In the genomic region with DNA sequence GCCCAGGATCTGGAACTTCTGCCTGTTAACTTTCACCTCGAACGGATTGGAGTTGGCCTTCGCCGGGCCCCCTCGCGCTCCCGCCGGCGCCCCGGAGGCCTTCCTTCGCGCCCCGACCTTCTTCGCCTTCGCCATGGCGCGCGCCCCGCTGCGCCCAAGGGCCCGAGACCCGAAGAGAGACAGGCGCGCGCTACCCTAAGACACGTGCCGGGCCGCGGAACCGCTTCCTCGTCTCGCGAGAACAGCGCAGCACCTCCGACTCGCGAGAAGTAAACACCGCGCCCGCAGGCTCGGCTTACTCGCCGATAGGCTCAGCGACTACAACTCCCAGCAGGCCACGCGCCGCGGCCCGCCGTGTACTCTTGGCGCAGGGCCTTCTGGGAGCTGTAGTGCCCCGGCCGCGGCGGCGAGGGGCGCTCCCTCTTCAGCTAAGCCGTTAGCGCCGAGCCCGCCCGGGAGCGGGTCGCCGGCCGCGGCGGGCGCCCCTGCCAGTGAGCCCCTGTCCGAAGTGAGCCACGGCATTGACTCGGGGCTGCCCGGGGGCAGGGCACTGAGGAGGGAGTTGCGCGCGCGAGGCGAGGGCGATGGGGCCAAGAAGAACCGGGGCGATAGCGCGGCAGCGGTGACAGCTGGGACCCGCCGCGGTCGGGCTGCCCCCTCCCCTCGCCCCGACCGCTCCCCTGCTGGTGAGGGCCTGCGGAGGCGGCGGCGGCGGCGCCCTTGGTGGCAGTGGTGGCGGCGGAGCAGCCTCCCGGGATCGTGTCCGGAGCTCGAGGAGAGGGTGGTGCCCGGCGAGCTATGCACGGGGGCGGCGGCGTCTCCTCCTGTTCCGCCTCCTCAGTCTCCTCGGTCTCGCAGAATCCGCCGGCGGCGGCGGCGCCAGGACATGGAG, we compare ENCODE assay signal across 8 cellular contexts. TPM values are rescaled to one million over a fixed set of nuclear protein-coding genes. Genes with fewer than 3 reads are reported as not detected.
A peak's percentile ranks its signal among the peaks of the same experiment; 100 is the strongest.
DNase-seq lines count a peak whose midpoint lies in the region; ATAC-seq and TF ChIP-seq lines count a peak whose summit lies in the region.

A gene (plus strand): TSS at position 387 of the 892 bp plus-strand sequence. CDS start 500 bp downstream, at position 887.
A gene (minus strand): TSS at position 222 of the 892 bp plus-strand sequence. CDS start 87 bp downstream, at position 135.

- POLR2A ChIA-PET in CD8-positive, alpha-beta T cell (lab: Charles Lee), result interaction anchor here (0.6 to 3.4 kb wide), 9 partner anchors 10 to 200 kb away, joined by 3 to 22 read pairs (median 5); a partner anchor contains a TSS
- POLR2A ChIA-PET in activated CD4-positive, alpha-beta memory T cell treated with anti-CD3 and anti-CD28 coated beads for 36 hours (lab: Charles Lee), result interaction anchor here (0.6 to 3.6 kb wide), 11 partner anchors 9 to 550 kb away, joined by 3 to 70 read pairs (median 5); no protein-coding TSS in a partner anchor

- 0 to 1% methylated on average over 6 to 20 of the region's 118 CpGs for WGBS in lower leg skin, 2 donors

- TF ChIP-seq CTCF in CD8-positive, alpha-beta T cell (IDR thresholded peaks at IDR 0.05), result peak; percentile 45
- TF ChIP-seq CTCF in lower leg skin (IDR thresholded peaks at IDR 0.05), result no peak

- DNase-seq in CD8-positive, alpha-beta T cell, result peak; percentile 92 to 99 (median 97)
- DNase-seq in NCI-H774 (lab: John Stamatoyannopoulos, UW) (peak; percentile 89), lower leg skin (ENCODE audit: low spot score in 2 of 2) (peak; percentile 96 to 99)
- peak; percentile 98 for DNase-seq in activated CD4-positive, alpha-beta memory T cell treated with anti-CD3 and anti-CD28 coated beads for 36 hours
- peak; percentile 96 to 98 for DNase-seq in stimulated activated CD4-positive, alpha-beta T cell treated with anti-CD3 and anti-CD28 coated beads, Interleukin-4, amount 100 ng/mL, for 4 hours

- H3K27ac ChIP-seq in CD8-positive, alpha-beta T cell (ENCODE audit: low read depth, low read length), result peak within 1 kb of the TSS; percentile 74
- peak within 1 kb of the TSS; percentile 69 for H3K27ac ChIP-seq in duodenal mucosa (ENCODE audit: low read depth, low read length)

- no peaks in the 10 kb centered on the region for H3K9me3 ChIP-seq in CD8-positive, alpha-beta T cell (ENCODE audit: low read length)
- no peaks in the 10 kb centered on the region for H3K9me3 ChIP-seq in duodenal mucosa (ENCODE audit: control insufficient read depth in 1 of 2, low read length in 2 of 2)

- peak within 1 kb of the TSS; percentile 78 for H3K4me3 Mint-ChIP-seq in CD8-positive, alpha-beta T cell
- peak within 1 kb of the TSS; percentile 78 for H3K4me3 Mint-ChIP-seq in activated CD4-positive, alpha-beta memory T cell treated with anti-CD3 and anti-CD28 coated beads for 36 hours

- H3K27ac Mint-ChIP-seq in CD8-positive, alpha-beta T cell, result peak within 1 kb of the TSS; percentile 94
- H3K27ac Mint-ChIP-seq in activated CD4-positive, alpha-beta memory T cell treated with anti-CD3 and anti-CD28 coated beads for 36 hours, result peak within 1 kb of the TSS; percentile 94

- H3K9me3 Mint-ChIP-seq in CD8-positive, alpha-beta T cell, result no peaks in the 10 kb centered on the region
- no peaks in the 10 kb centered on the region for H3K9me3 Mint-ChIP-seq in activated CD4-positive, alpha-beta memory T cell treated with anti-CD3 and anti-CD28 coated beads for 36 hours

- H3K4me3 ChIP-seq in CD8-positive, alpha-beta T cell (ENCODE audit: low read depth, low read length), result peak within 1 kb of the TSS; percentile 82
- H3K4me3 ChIP-seq in duodenal mucosa (ENCODE audit: low read depth in 1 of 2, low read length in 2 of 2), result peak within 1 kb of the TSS; percentile 82 to 92
- peak within 1 kb of the TSS; percentile 91 for H3K4me3 ChIP-seq in lower leg skin (ENCODE audit: low read depth, poor library complexity, severe bottlenecking)

- peaks cover 23% of the 10 kb centered on the region for H3K4me1 ChIP-seq in CD8-positive, alpha-beta T cell (ENCODE audit: insufficient read depth, low read length)
- H3K4me1 ChIP-seq in duodenal mucosa (ENCODE audit: control insufficient read depth in 1 of 2, insufficient read depth in 2 of 2, low read length in 2 of 2), result peaks cover 12 to 20% of the 10 kb centered on the region in 2 donors

- ATAC-seq in CD8-positive, alpha-beta T cell, result peak; percentile 87
- peak; percentile 93 for ATAC-seq in GM19452 (IDR thresholded peaks at IDR 0.05; ENCODE audit: unreplicated experiment)
- ATAC-seq in HG03575 (IDR thresholded peaks at IDR 0.05; ENCODE audit: extremely low read depth, insufficient number of reproducible peaks, low FRiP score, unreplicated experiment), result peak; percentile 42

- peaks cover 11% of the 10 kb centered on the region for H3K36me3 Mint-ChIP-seq in CD8-positive, alpha-beta T cell
- H3K36me3 Mint-ChIP-seq in activated CD4-positive, alpha-beta memory T cell treated with anti-CD3 and anti-CD28 coated beads for 36 hours, result peaks cover 18% of the 10 kb centered on the region

- no peak for TF ChIP-seq POLR2A in lower leg skin (IDR thresholded peaks at IDR 0.05)

- H3K36me3 ChIP-seq in CD8-positive, alpha-beta T cell (ENCODE audit: insufficient read depth, low read length), result no peaks in the 10 kb centered on the region
- peaks cover 0 to 7% of the 10 kb centered on the region in 2 donors for H3K36me3 ChIP-seq in duodenal mucosa (ENCODE audit: control insufficient read depth in 1 of 2, insufficient read depth in 2 of 2, low read length in 2 of 2)

- CTCF ChIA-PET in CD8-positive, alpha-beta T cell (lab: Charles Lee), result interaction anchor here (1.4 kb wide), 1 partner anchor 15 kb away, joined by 8 read pairs; no protein-coding TSS in a partner anchor
- CTCF ChIA-PET in activated CD4-positive, alpha-beta memory T cell treated with anti-CD3 and anti-CD28 coated beads for 36 hours (lab: Charles Lee), result interaction anchor here (1.2 to 4.2 kb wide), 17 partner anchors 9 to 217 kb away, joined by 3 to 25 read pairs (median 5); no protein-coding TSS in a partner anchor

- no peaks in the 10 kb centered on the region for H3K27me3 ChIP-seq in CD8-positive, alpha-beta T cell (ENCODE audit: insufficient read depth, low read length)
- H3K27me3 ChIP-seq in duodenal mucosa (ENCODE audit: control insufficient read depth in 1 of 2, insufficient read depth in 2 of 2, low read length in 2 of 2), result no peaks in the 10 kb centered on the region

- no peaks in the 10 kb centered on the region for H3K27me3 Mint-ChIP-seq in CD8-positive, alpha-beta T cell (ENCODE audit: low read depth)
- H3K27me3 Mint-ChIP-seq in activated CD4-positive, alpha-beta memory T cell treated with anti-CD3 and anti-CD28 coated beads for 36 hours, result no peaks in the 10 kb centered on the region

- H3K4me1 Mint-ChIP-seq in CD8-positive, alpha-beta T cell (ENCODE audit: low read depth), result peaks cover 43% of the 10 kb centered on the region
- peaks cover 29% of the 10 kb centered on the region for H3K4me1 Mint-ChIP-seq in activated CD4-positive, alpha-beta memory T cell treated with anti-CD3 and anti-CD28 coated beads for 36 hours (ENCODE audit: low read depth)

- intact Hi-C loops in CD8-positive, alpha-beta T cell (cut with DNase I, micrococcal nuclease), result loop anchor here (1.0 to 10.0 kb wide), 17 partner anchors 28 to 1249 kb away; a partner anchor contains a TSS
- intact Hi-C loops in activated CD4-positive, alpha-beta memory T cell treated with anti-CD3 and anti-CD28 coated beads for 36 hours (cut with micrococcal nuclease), result loop anchor here (1.0 to 5.0 kb wide), 6 partner anchors 74 to 546 kb away; a partner anchor contains a TSS
- intact Hi-C loops in lower leg skin (cut with DNase I; ENCODE audit: low total_unique reads), result no loop called here

- H3K9ac ChIP-seq in duodenal mucosa (ENCODE audit: low read depth in 1 of 2, low read length in 2 of 2), result peak within 1 kb of the TSS; percentile 79 to 94

RNA-seq across cellular contexts. Expression of the first gene that starts in this region (rescaled TPM):
- total RNA-seq in CD8-positive, alpha-beta T cell, result 1 to 10 TPM; 1.2 to 1.3 TPM
- 1 to 10 TPM; 2.3 to 3.0 TPM for total RNA-seq in activated CD4-positive, alpha-beta memory T cell treated with anti-CD3 and anti-CD28 coated beads for 36 hours
- 10 to 100 TPM in 1 of 4 donors, 1 to 10 TPM in 3; 4.2 to 10.5 (median 4.7) TPM for total RNA-seq in lower leg skin

RNA-seq across cellular contexts. Expression of the second gene that starts in this region (rescaled TPM):
- total RNA-seq in CD8-positive, alpha-beta T cell, result 10 to 100 TPM; 23.5 to 23.9 TPM
- 10 to 100 TPM; 67.4 to 73.4 TPM for total RNA-seq in activated CD4-positive, alpha-beta memory T cell treated with anti-CD3 and anti-CD28 coated beads for 36 hours
- total RNA-seq in lower leg skin, result 10 to 100 TPM; 21.2 to 33.1 (median 23.0) TPM

Comparison
In these comparisons a context has a peak if more than half of its experiments do, and no peak if none do; other contexts are left out.
1. Peak in every context shown above with its lines: DNase-seq, ATAC-seq, H3K4me3 ChIP-seq and H3K27ac ChIP-seq.
2. ATAC-seq: peak in every context shown above with its lines; median percentile 93 in GM19452; 87 in CD8-positive, alpha-beta T cell; 42 in HG03575.